ENCODE assay signal across 22 cellular contexts in genomic region chr13:20940083-20940482, GRCh38. TPM values are rescaled to one million over a fixed set of nuclear protein-coding genes. Genes with fewer than 3 reads are reported as not detected.
A peak's percentile ranks its signal among the peaks of the same experiment; 100 is the strongest.
DNase-seq lines count a peak whose midpoint lies in the region; ATAC-seq, FAIRE-seq and TF ChIP-seq lines count a peak whose summit lies in the region.
"Had no signal": no experiment of that assay in that cellular context is flagged by ENCODE, and none has a peak within 500 bp of the region (broad histone marks: within the 10 kb centered on the region; RNA-seq: fewer than 3 reads in every experiment).

No MANE protein-coding gene starts in this region.

- TF ChIP-seq EP300 in A549 (IDR thresholded peaks at IDR 0.05): no peak

- DNase-seq in A549 (ENCODE audit: low read depth in 1 of 2, low spot score in 1 of 2) (peak in 1 of 2 experiments; percentile 45), ELR (ENCODE audit: low read depth) (peak; percentile 10), brain microvascular endothelial cell (no peak), hepatocyte (ENCODE audit: low spot score) (peak; percentile 23), retina (no peak), SK-N-DZ (ENCODE audit: low spot score) (no peak), NCI-H1105 (lab: John Stamatoyannopoulos, UW) (no peak)
- no peak for DNase-seq in activated CD8-positive, alpha-beta memory T cell treated with anti-CD3 and anti-CD28 coated beads, Interleukin-2, amount 10 ng/mL, durations not matched to agents 7 days and 5 days
- DNase-seq: activated CD4-positive, alpha-beta T cell treated with anti-CD3 and anti-CD28 coated beads, Interleukin-2, amount 10 ng/mL, durations not matched to agents 7 days and 5 days; activated naive CD4-positive, alpha-beta T cell treated with anti-CD3 and anti-CD28 coated beads, Interleukin-2, amount 10 ng/mL, durations not matched to agents 7 days and 5 days; activated T-cell treated with anti-CD3 and anti-CD28 coated beads for 4 hours; DMS 273 treated with DMSO at 0.1 percent for 48 hours; effector CD8-positive, alpha-beta T cell; mucosa of descending colon; NCI-H1694 treated with DMSO at 0.1 percent for 48 hours; NCI-H446 treated with DMSO at 0.1 percent for 48 hours; SHP77; stimulated activated naive CD8-positive, alpha-beta T cell treated with anti-CD3 and anti-CD28 coated beads, Interleukin-15, Interleukin-2, amounts not matched to agents 100 U/mL and 50 U/mL, for 24 hours; T1000 had no signal

- H3K4me3 ChIP-seq in A549 (no peak overlapping the region), brain microvascular endothelial cell (ENCODE audit: low read depth, low read length) (no peak overlapping the region), hepatocyte (no peak overlapping the region)
- H3K4me3 ChIP-seq: mucosa of descending colon had no signal

- no peaks in the 10 kb centered on the region for H3K79me2 ChIP-seq in hepatocyte
- H3K79me2 ChIP-seq: parathyroid adenoma had no signal

- H4K20me1 ChIP-seq in hepatocyte (ENCODE audit: insufficient read depth, poor library complexity, severe bottlenecking): no peaks in the 10 kb centered on the region

- H3K9me3 ChIP-seq in A549 (no peaks in the 10 kb centered on the region), hepatocyte (ENCODE audit: low read depth) (no peaks in the 10 kb centered on the region)
- H3K9me3 ChIP-seq: mucosa of descending colon had no signal

- peaks cover 16% of the 10 kb centered on the region for H3K27me3 Mint-ChIP-seq in activated CD8-positive, alpha-beta memory T cell treated with anti-CD3 and anti-CD28 coated beads, Interleukin-2, amount 10 ng/mL, durations not matched to agents 7 days and 5 days

- FAIRE-seq in A549 (lab: Jason Lieb, UNC): no peak

- CTCF ChIA-PET in A549 (lab: Yijun Ruan, JAX): interaction anchor here (0.9 kb wide), 1 partner anchor 193 kb away, joined by 3 read pairs; no protein-coding TSS in a partner anchor
- CTCF ChIA-PET in activated CD8-positive, alpha-beta memory T cell treated with anti-CD3 and anti-CD28 coated beads, Interleukin-2, amount 10 ng/mL, durations not matched to agents 7 days and 5 days (lab: Charles Lee): no interaction called here

- H3K4me1 ChIP-seq in A549: peaks cover 20% of the 10 kb centered on the region; the same call in 2 of the 3 replicates
- peaks cover 11% of the 10 kb centered on the region for H3K4me1 ChIP-seq in hepatocyte (ENCODE audit: insufficient read depth)
- H3K4me1 ChIP-seq: parathyroid adenoma had no signal

- H3K27ac ChIP-seq in A549: peak overlapping the region; percentile 38 to 72; a peak in 2 of 6 replicates
- H3K27ac ChIP-seq in brain microvascular endothelial cell: peak overlapping the region; percentile 7
- H3K27ac ChIP-seq in hepatocyte: peak overlapping the region; percentile 54
- H3K27ac ChIP-seq: KMS-11, parathyroid adenoma had no signal

- H3K36me3 ChIP-seq in brain microvascular endothelial cell (replicated peaks) (no peaks in the 10 kb centered on the region), hepatocyte (replicated peaks; ENCODE audit: insufficient read depth, low read depth) (no peaks in the 10 kb centered on the region)

- H3K9me2 ChIP-seq in hepatocyte (replicated peaks; ENCODE audit: insufficient read depth): no peaks in the 10 kb centered on the region

- in situ Hi-C loops in brain microvascular endothelial cell (cut with HindIII; ENCODE audit: low pct_ligation_motif_present, low sequenced_read_pairs): no loop called here

- H3K9me3 Mint-ChIP-seq in activated CD8-positive, alpha-beta memory T cell treated with anti-CD3 and anti-CD28 coated beads, Interleukin-2, amount 10 ng/mL, durations not matched to agents 7 days and 5 days (ENCODE audit: low read depth): no peaks in the 10 kb centered on the region
- H3K9me3 Mint-ChIP-seq: activated CD4-positive, alpha-beta T cell treated with anti-CD3 and anti-CD28 coated beads, Interleukin-2, amount 10 ng/mL, durations not matched to agents 7 days and 5 days; activated naive CD4-positive, alpha-beta T cell treated with anti-CD3 and anti-CD28 coated beads, Interleukin-2, amount 10 ng/mL, durations not matched to agents 7 days and 5 days had no signal

- TF ChIP-seq POLR2A in A549 (IDR thresholded peaks at IDR 0.05; ENCODE audit: low read length): no peak

- TF ChIP-seq RAD21 in A549 (conservative IDR thresholded peaks at IDR 0.05 in 1 of 2, IDR thresholded peaks at IDR 0.05 in 1 of 2): no peak

- H3K4me1 Mint-ChIP-seq in activated CD8-positive, alpha-beta memory T cell treated with anti-CD3 and anti-CD28 coated beads, Interleukin-2, amount 10 ng/mL, durations not matched to agents 7 days and 5 days: peaks cover 2% of the 10 kb centered on the region
- H3K4me1 Mint-ChIP-seq: activated naive CD4-positive, alpha-beta T cell treated with anti-CD3 and anti-CD28 coated beads, Interleukin-2, amount 10 ng/mL, durations not matched to agents 7 days and 5 days had no signal

- ATAC-seq in A549: peak in 1 of 2 experiments; percentile 13; a peak in 2 of 6 replicates
- ATAC-seq in activated CD8-positive, alpha-beta memory T cell treated with anti-CD3 and anti-CD28 coated beads, Interleukin-2, amount 10 ng/mL, durations not matched to agents 7 days and 5 days: no peak
- ATAC-seq: mucosa of descending colon; stimulated activated naive CD8-positive, alpha-beta T cell treated with anti-CD3 and anti-CD28 coated beads, Interleukin-15, Interleukin-2, amounts not matched to agents 100 U/mL and 50 U/mL, for 24 hours had no signal

- H3K27me3 ChIP-seq in brain microvascular endothelial cell (replicated peaks) (no peaks in the 10 kb centered on the region), hepatocyte (no peaks in the 10 kb centered on the region)

- no peak for TF ChIP-seq CTCF in A549 (IDR thresholded peaks at IDR 0.05)
- TF ChIP-seq CTCF in brain microvascular endothelial cell (IDR thresholded peaks at IDR 0.05; ENCODE audit: low read depth, low read length, missing control alignments): no peak
- TF ChIP-seq CTCF in hepatocyte (IDR thresholded peaks at IDR 0.05; ENCODE audit: poor library complexity): no peak

- WGBS in A549 (ENCODE audit: missing lambda C conversion rate): 30% methylated on average over 3 of the region's 3 CpGs
- WGBS in hepatocyte (ENCODE audit: low lambda C conversion rate, missing lambda C conversion rate): 45% methylated on average over 3 of the region's 3 CpGs

- POLR2A ChIA-PET in A549 (lab: Yijun Ruan, JAX): no interaction called here

- H3K4me2 ChIP-seq in A549 (peak overlapping the region; percentile 57), hepatocyte (peak overlapping the region; percentile 14)
- H3K4me2 ChIP-seq: KMS-11 had no signal

- H3K27ac Mint-ChIP-seq in activated CD8-positive, alpha-beta memory T cell treated with anti-CD3 and anti-CD28 coated beads, Interleukin-2, amount 10 ng/mL, durations not matched to agents 7 days and 5 days: no peak overlapping the region
- H3K27ac Mint-ChIP-seq: activated CD4-positive, alpha-beta T cell treated with anti-CD3 and anti-CD28 coated beads, Interleukin-2, amount 10 ng/mL, durations not matched to agents 7 days and 5 days; activated naive CD4-positive, alpha-beta T cell treated with anti-CD3 and anti-CD28 coated beads, Interleukin-2, amount 10 ng/mL, durations not matched to agents 7 days and 5 days; B cell had no signal

- peak overlapping the region; percentile 2 for H2AFZ ChIP-seq in hepatocyte
- H2AFZ ChIP-seq: parathyroid adenoma had no signal

- no peak overlapping the region for H3K4me3 Mint-ChIP-seq in activated CD8-positive, alpha-beta memory T cell treated with anti-CD3 and anti-CD28 coated beads, Interleukin-2, amount 10 ng/mL, durations not matched to agents 7 days and 5 days
- H3K4me3 Mint-ChIP-seq: activated CD4-positive, alpha-beta T cell treated with anti-CD3 and anti-CD28 coated beads, Interleukin-2, amount 10 ng/mL, durations not matched to agents 7 days and 5 days; activated naive CD4-positive, alpha-beta T cell treated with anti-CD3 and anti-CD28 coated beads, Interleukin-2, amount 10 ng/mL, durations not matched to agents 7 days and 5 days; B cell had no signal

- no peaks in the 10 kb centered on the region for H3K36me3 Mint-ChIP-seq in activated CD8-positive, alpha-beta memory T cell treated with anti-CD3 and anti-CD28 coated beads, Interleukin-2, amount 10 ng/mL, durations not matched to agents 7 days and 5 days
- H3K36me3 Mint-ChIP-seq: activated naive CD4-positive, alpha-beta T cell treated with anti-CD3 and anti-CD28 coated beads, Interleukin-2, amount 10 ng/mL, durations not matched to agents 7 days and 5 days had no signal

TF ChIP-seq in A549, 52 proteins besides CTCF, POLR2A, EP300 and RAD21 (continues in another document):
- no peak for TF ChIP-seq MAX (IDR thresholded peaks at IDR 0.05)

RNA-seq across cellular contexts. Expression of gene XPO4, which starts 37.5 kb away (rescaled TPM):
- polyA plus RNA-seq in A549 (2011; rRNA removed) (13.8 and 16.6 TPM in 2 replicates), A549 (2017; fragmentation: RNase III; extraction: RNeasy Plus Mini Kit Qiagen cat#74134 plus additional on column Dnase treatment) (7.3 to 8.6 TPM (median 7.7 TPM) in 3 replicates), hepatocyte (3.4 and 5.4 TPM in 2 replicates)
- polyA plus RNA-seq in A549 (2012; cell fraction: cytosol; rRNA removed): 2.9 and 3.3 TPM in 2 replicates
- 3.0 and 5.0 TPM in 2 replicates for polyA plus RNA-seq in A549 (2012; cell fraction: nucleus; rRNA removed)
- polyA minus RNA-seq in A549 (2011; rRNA and poly(A)+ RNA removed): 12.6 and 13.4 TPM in 2 replicates
- 15.7 and 20.7 TPM in 2 replicates for total RNA-seq in hepatocyte
- 10 to 100 TPM; 19.7 to 19.8 TPM for total RNA-seq in activated CD8-positive, alpha-beta memory T cell treated with anti-CD3 and anti-CD28 coated beads, Interleukin-2, amount 10 ng/mL, durations not matched to agents 7 days and 5 days
- 13.6 and 18.7 TPM in 2 replicates for polyA plus RNA-seq in SK-N-DZ (2014; cell fraction: cytosol; rRNA removed)
- polyA plus RNA-seq in SK-N-DZ (2014; cell fraction: nucleus; rRNA removed): 19.9 and 28.9 TPM in 2 replicates

Comparison
In these comparisons a context has a peak if more than half of its experiments do, and no peak if none do; other contexts are left out.
1. DNase-seq: peak in ELR (single experiment) and hepatocyte (single experiment); none in brain microvascular endothelial cell (single experiment), retina (single experiment), activated CD8-positive, alpha-beta memory T cell treated with anti-CD3 and anti-CD28 coated beads, Interleukin-2, amount 10 ng/mL, durations not matched to agents 7 days and 5 days (single experiment), SK-N-DZ (single experiment) and NCI-H1105 (single experiment).
2. Peak in every context shown above with its lines, with median percentiles within 50 percentile points of each other: H3K27ac ChIP-seq.